In the genomic region with DNA sequence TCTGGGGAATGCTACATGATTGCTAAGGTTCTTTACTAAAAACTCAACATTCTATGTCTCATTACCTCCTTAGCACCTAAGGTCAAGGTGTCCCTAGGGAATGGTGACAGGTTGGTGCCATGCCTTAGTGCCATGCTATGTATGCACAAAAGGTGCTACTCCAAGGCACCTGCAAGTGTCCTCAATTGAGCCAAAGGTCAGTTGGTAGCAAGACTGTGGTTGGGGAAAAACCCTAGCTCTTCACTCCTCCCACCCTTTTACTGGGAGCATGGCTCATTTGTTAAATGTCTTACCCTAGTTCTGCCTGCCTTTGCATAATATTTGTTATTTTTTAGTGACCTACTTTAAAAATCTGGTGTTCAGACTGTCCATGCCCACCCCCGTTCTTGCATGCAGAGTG, we compare ENCODE assay signal across 23 cellular contexts. TPM values are rescaled to one million over a fixed set of nuclear protein-coding genes. Genes with fewer than 3 reads are reported as not detected.
A peak's percentile ranks its signal among the peaks of the same experiment; 100 is the strongest.
DNase-seq lines count a peak whose midpoint lies in the region; ATAC-seq, FAIRE-seq and TF ChIP-seq lines count a peak whose summit lies in the region.
"Had no signal": no experiment of that assay in that cellular context is flagged by ENCODE, and none has a peak within 500 bp of the region (broad histone marks: within the 10 kb centered on the region; RNA-seq: fewer than 3 reads in every experiment).

No MANE protein-coding gene starts in this region.

- H3K18ac ChIP-seq in trophoblast cell (ENCODE audit: low read length): no peak overlapping the region

- FAIRE-seq in GM12892 (lab: Jason Lieb, UNC): peak; percentile 85
- FAIRE-seq: G401.6 had no signal

- no peak for TF ChIP-seq EP300 in transverse colon (IDR thresholded peaks at IDR 0.05; ENCODE audit: low read depth)

- peak overlapping the region; percentile 69 for H3K23ac ChIP-seq in trophoblast cell (ENCODE audit: low read length)

- H3K27ac ChIP-seq in trophoblast cell (ENCODE audit: low read depth, low read length): no peak overlapping the region
- no peak overlapping the region for H3K27ac ChIP-seq in transverse colon
- H3K27ac ChIP-seq: 22Rv1, HL-60 had no signal

- intact Hi-C loops in transverse colon (cut with DNase I; ENCODE audit: low total_unique reads): no loop called here

- H3K79me1 ChIP-seq in trophoblast cell (ENCODE audit: low read length): no peaks in the 10 kb centered on the region

- H3K14ac ChIP-seq in trophoblast cell (ENCODE audit: low read length): no peak overlapping the region

- H4K8ac ChIP-seq in trophoblast cell (ENCODE audit: low read depth, low read length): no peak overlapping the region

- no peak overlapping the region for H2BK120ac ChIP-seq in trophoblast cell (ENCODE audit: insufficient read depth, low read length, poor library complexity)

- no peak overlapping the region for H2BK5ac ChIP-seq in trophoblast cell (ENCODE audit: low read depth, low read length, poor library complexity)

- no peaks in the 10 kb centered on the region for H3K9me3 ChIP-seq in trophoblast cell (ENCODE audit: insufficient read depth, low read depth, low read length)
- no peaks in the 10 kb centered on the region for H3K9me3 ChIP-seq in transverse colon

- H3K4me3 ChIP-seq in trophoblast cell (ENCODE audit: low read depth, low read length): no peak overlapping the region
- H3K4me3 ChIP-seq in transverse colon: no peak overlapping the region

- no peak overlapping the region for H4K12ac ChIP-seq in trophoblast cell (ENCODE audit: low read depth, low read length)

- no CpG with 5 or more reads among the region's 1 CpG for WGBS in trophoblast cell (ENCODE audit: extremely low coverage, insufficient coverage, insufficient read length)
- WGBS in transverse colon (ENCODE audit: low coverage in 1 of 2), 2 donors: 86% methylated on average over 1 of the region's 1 CpG

- no peak for TF ChIP-seq CTCF in transverse colon (IDR thresholded peaks at IDR 0.05)

- H3K27me3 ChIP-seq in trophoblast cell (ENCODE audit: insufficient read depth, low read length) (no peaks in the 10 kb centered on the region), transverse colon (no peaks in the 10 kb centered on the region)

- H4K91ac ChIP-seq in trophoblast cell (ENCODE audit: low read depth, low read length): no peak overlapping the region

- in situ Hi-C loops in transverse colon (cut with MboI; ENCODE audit: low pct_ligation_motif_present in 1 of 4, low pct_unique_long_range_greater_than_20kb in 1 of 4, low sequenced_read_pairs in 3 of 4): no loop called here

- H2AFZ ChIP-seq in trophoblast cell (ENCODE audit: insufficient read depth, low read length, poor library complexity): no peak overlapping the region

- no peak overlapping the region for H2BK12ac ChIP-seq in trophoblast cell (ENCODE audit: low read length)

- TF ChIP-seq POLR2A in GM12892 (IDR thresholded peaks at IDR 0.05; ENCODE audit: low read depth, low read length) (no peak), transverse colon (IDR thresholded peaks at IDR 0.05) (no peak)

- ATAC-seq in GM19463 (IDR thresholded peaks at IDR 0.05; ENCODE audit: unreplicated experiment) (peak; percentile 84), HG02870 (IDR thresholded peaks at IDR 0.05; ENCODE audit: unreplicated experiment) (peak; percentile 57)
- ATAC-seq: CD8-positive, alpha-beta T cell; SK-N-SH treated with all-trans-retinoic acid at 6 μM for 48 hours had no signal

- H3K36me3 ChIP-seq in trophoblast cell (ENCODE audit: control insufficient read depth in 1 of 2, insufficient read depth in 2 of 2, low read length in 2 of 2): no peaks in the 10 kb centered on the region
- H3K36me3 ChIP-seq in transverse colon: peaks cover 0 to 12% (median 5%) of the 10 kb centered on the region in 4 donors

- no peaks in the 10 kb centered on the region for H3K79me2 ChIP-seq in trophoblast cell (ENCODE audit: control insufficient read depth, insufficient read depth, low read length, poor library complexity)

- no peak for DNase-seq in GM12892 (ENCODE audit: insufficient read length)
- no peak for DNase-seq in trophoblast cell
- no peak for DNase-seq in HT-29 (ENCODE audit: low spot score)
- DNase-seq in transverse colon: no peak
- DNase-seq in NCI-H526 treated with DMSO at 0.1 percent for 48 hours (lab: John Stamatoyannopoulos, UW): no peak
- DNase-seq in NCI-H774 (lab: John Stamatoyannopoulos, UW): no peak
- DNase-seq: C1 segment of cervical spinal cord; CD8-positive, alpha-beta T cell; DMS153; H7; KG1; NCI-H1092; NCI-H1436; NCI-H187 treated with DMSO at 0.1 percent for 48 hours; NCI-H2107; NCI-H748 treated with DMSO at 0.1 percent for 48 hours; NK-92 treated with Interleukin-12 subunit alpha and Interleukin-12 subunit beta, amount 100 ng/mL, for 24 hours had no signal

- no peak overlapping the region for H3K4ac ChIP-seq in trophoblast cell (ENCODE audit: low read depth, low read length)

- H3K4me1 ChIP-seq in trophoblast cell (ENCODE audit: control insufficient read depth in 1 of 2, insufficient read depth in 2 of 2, low read length in 2 of 2): peaks cover 0 to 6% of the 10 kb centered on the region in 2 experiments
- H3K4me1 ChIP-seq in transverse colon: no peaks in the 10 kb centered on the region

- H3K4me2 ChIP-seq in trophoblast cell (ENCODE audit: low read length): no peak overlapping the region

- H2AK5ac ChIP-seq in trophoblast cell (ENCODE audit: low read length): no peak overlapping the region

- H3K9ac ChIP-seq in trophoblast cell (ENCODE audit: low read length): no peak overlapping the region

RNA-seq across cellular contexts. Expression of a gene that starts 17.0 kb away (rescaled TPM):
- polyA plus RNA-seq in GM12892 (2012; ENCODE audit: missing spikeins): 10.2 TPM
- polyA plus RNA-seq in trophoblast cell (2013): 23.6 and 24.3 TPM in 2 replicates
- total RNA-seq in HT-29 (2014; rRNA removed; shearing (Covaris generic)): 27.1 and 30.5 TPM in 2 replicates
- 10 to 100 TPM; 10.1 to 34.5 (median 27.3) TPM for total RNA-seq in transverse colon
